ENCODE assay signal across 11 cellular contexts in genomic region chrX:54785901-54786300, GRCh38. TPM values are rescaled to one million over a fixed set of nuclear protein-coding genes. Genes with fewer than 3 reads are reported as not detected.
DNase-seq lines count a peak whose midpoint lies in the region; ATAC-seq, FAIRE-seq and TF ChIP-seq lines count a peak whose summit lies in the region.
"Had no signal": no experiment of that assay in that cellular context is flagged by ENCODE, and none has a peak within 500 bp of the region (broad histone marks: within the 10 kb centered on the region; RNA-seq: fewer than 3 reads in every experiment).

No MANE protein-coding gene starts in this region.

- ATAC-seq in pancreas (peak; percentile 44 to 68 (median 51)), HG02884 (IDR thresholded peaks at IDR 0.05; ENCODE audit: unreplicated experiment) (no peak)
- no peak for ATAC-seq in stimulated activated memory B cell treated with anti-CD40 and anti-IgM and Interleukin-4, amounts not matched to agents 10 μg/mL and 1 μg/mL and 100 μg/mL, for 72 hours

- H3K27me3 ChIP-seq in brain microvascular endothelial cell (replicated peaks) (no peaks in the 10 kb centered on the region), pancreas (peaks cover 0 to 7% (median 0%) of the 10 kb centered on the region in 4 donors)

- no peak overlapping the region for H3K27ac ChIP-seq in brain microvascular endothelial cell
- no peak overlapping the region for H3K27ac ChIP-seq in pancreas
- H3K27ac ChIP-seq: BLaER1 had no signal

- no peak overlapping the region for H3K4me3 Mint-ChIP-seq in stimulated activated memory B cell treated with anti-CD40 and anti-IgM and Interleukin-4, amounts not matched to agents 10 μg/mL and 1 μg/mL and 100 μg/mL, for 72 hours
- H3K4me3 Mint-ChIP-seq: brain had no signal

- in situ Hi-C loops in KBM-7 (cut with MboI; ENCODE audit: low pct_unique_long_range_greater_than_20kb, low sequenced_read_pairs) (loop anchor here (25.0 kb wide), 1 partner anchor 524 kb away; no protein-coding TSS in a partner anchor), brain microvascular endothelial cell (cut with HindIII; ENCODE audit: low pct_ligation_motif_present, low sequenced_read_pairs) (no loop called here)

- FAIRE-seq in pancreas (lab: Jason Lieb, UNC) = no peak

- no peaks in the 10 kb centered on the region for H3K9me3 ChIP-seq in pancreas
- H3K9me3 ChIP-seq: BLaER1 had no signal

- H3K9me3 Mint-ChIP-seq in stimulated activated memory B cell treated with anti-CD40 and anti-IgM and Interleukin-4, amounts not matched to agents 10 μg/mL and 1 μg/mL and 100 μg/mL, for 72 hours = no peaks in the 10 kb centered on the region

- H3K27ac Mint-ChIP-seq in stimulated activated memory B cell treated with anti-CD40 and anti-IgM and Interleukin-4, amounts not matched to agents 10 μg/mL and 1 μg/mL and 100 μg/mL, for 72 hours = no peak overlapping the region

- H3K4me1 ChIP-seq in pancreas = no peaks in the 10 kb centered on the region
- H3K4me1 ChIP-seq: BLaER1 had no signal

- H3K4me3 ChIP-seq in brain microvascular endothelial cell (ENCODE audit: low read depth, low read length) = no peak overlapping the region
- H3K4me3 ChIP-seq in pancreas = no peak overlapping the region
- H3K4me3 ChIP-seq: BLaER1 had no signal

- TF ChIP-seq CTCF in brain microvascular endothelial cell (IDR thresholded peaks at IDR 0.05; ENCODE audit: low read depth, low read length, missing control alignments) = peak; percentile 33
- TF ChIP-seq CTCF in pancreas (IDR thresholded peaks at IDR 0.05) = peak in 1 of 4 donors; percentile 19

- H3K27me3 Mint-ChIP-seq in stimulated activated memory B cell treated with anti-CD40 and anti-IgM and Interleukin-4, amounts not matched to agents 10 μg/mL and 1 μg/mL and 100 μg/mL, for 72 hours = no peaks in the 10 kb centered on the region

- peaks cover 15% of the 10 kb centered on the region for H3K4me1 Mint-ChIP-seq in stimulated activated memory B cell treated with anti-CD40 and anti-IgM and Interleukin-4, amounts not matched to agents 10 μg/mL and 1 μg/mL and 100 μg/mL, for 72 hours
- H3K4me1 Mint-ChIP-seq: brain had no signal

- intact Hi-C loops in pancreas (cut with DNase I) = no loop called here

- H3K36me3 ChIP-seq in brain microvascular endothelial cell (replicated peaks) (no peaks in the 10 kb centered on the region), pancreas (no peaks in the 10 kb centered on the region)
- H3K36me3 ChIP-seq: BLaER1 had no signal

- DNase-seq in NCI-H1436 (lab: John Stamatoyannopoulos, UW) (peak; percentile 2), NCI-H1436 treated with DMSO at 0.1 percent for 48 hours (lab: John Stamatoyannopoulos, UW) (no peak), KBM-7 (peak; percentile 36), brain microvascular endothelial cell (no peak), pancreas (no peak), A172 (ENCODE audit: low spot score) (no peak)
- DNase-seq: NCI-H446 treated with DMSO at 0.1 percent for 48 hours had no signal

- WGBS in pancreas, 2 donors = 16 to 20% methylated on average over 4 of the region's 4 CpGs

- H3K36me3 Mint-ChIP-seq in stimulated activated memory B cell treated with anti-CD40 and anti-IgM and Interleukin-4, amounts not matched to agents 10 μg/mL and 1 μg/mL and 100 μg/mL, for 72 hours = no peaks in the 10 kb centered on the region
- H3K36me3 Mint-ChIP-seq: brain had no signal

RNA-seq across cellular contexts. Expression of gene ITIH6, which starts 12.2 kb away (rescaled TPM):
- total RNA-seq in pancreas = not detected
- not detected for polyA plus RNA-seq in pancreas
- total RNA-seq in A172 (2014; rRNA removed; shearing (Covaris generic)) = not detected in 2 replicates

RNA-seq across cellular contexts. Expression of gene MAGED2, which starts 21.6 kb away (rescaled TPM):
- 10 to 100 TPM; 25.9 to 77.1 (median 50.8) TPM for total RNA-seq in pancreas
- 100 to 1,000 TPM in 1 of 2 donors, 10 to 100 TPM in 1; 44.0 to 136 TPM for polyA plus RNA-seq in pancreas
- total RNA-seq in A172 (2014; rRNA removed; shearing (Covaris generic)) = 130 and 139 TPM in 2 replicates

Comparison
In these comparisons a context has a peak if more than half of its experiments do, and no peak if none do; other contexts are left out.
1. DNase-seq: peak in NCI-H1436 (single experiment) and KBM-7 (single experiment); none in NCI-H1436 treated with DMSO at 0.1 percent for 48 hours (single experiment), brain microvascular endothelial cell (single experiment), pancreas (0 of 6) and A172 (single experiment).
2. ATAC-seq: peak in pancreas (4 of 4); none in HG02884 (single experiment) and stimulated activated memory B cell treated with anti-CD40 and anti-IgM and Interleukin-4, amounts not matched to agents 10 μg/mL and 1 μg/mL and 100 μg/mL, for 72 hours (single experiment).